ENCODE assay signal across 11 cellular contexts in the genomic region with DNA sequence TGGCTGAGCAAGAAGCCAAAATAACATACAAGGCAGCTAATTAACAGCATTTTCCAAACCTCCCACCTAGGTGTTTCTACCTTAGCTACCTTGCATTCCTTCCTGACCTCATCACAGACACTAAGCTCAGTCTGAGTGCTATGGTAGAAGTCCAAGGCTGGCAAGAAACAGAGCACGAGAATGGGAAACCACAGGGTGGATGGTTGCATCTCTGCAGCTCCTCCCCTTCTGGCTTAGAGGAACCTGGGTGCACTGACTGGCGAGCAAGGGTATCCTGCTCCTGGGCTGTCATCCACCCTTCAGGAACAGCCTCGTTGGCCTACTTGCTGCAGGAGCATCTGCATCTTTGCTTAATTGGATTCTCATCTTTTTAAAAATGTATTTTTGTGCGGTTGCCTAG.
"Had no signal": no experiment of that assay in that cellular context is flagged by ENCODE, and none has a peak within 500 bp of the region (broad histone marks: within the 10 kb centered on the region; RNA-seq: fewer than 3 reads in every experiment).

No MANE protein-coding gene starts in this region.

- DNase-seq: activated CD4-positive, alpha-beta memory T cell treated with anti-CD3 and anti-CD28 coated beads, Interleukin-2, amount 10 ng/mL, durations not matched to agents 7 days and 5 days; activated CD4-positive, alpha-beta T cell treated with anti-CD3 and anti-CD28 coated beads for 4 hours; activated naive CD4-positive, alpha-beta T cell treated with anti-CD3 and anti-CD28 coated beads, Interleukin-2, amount 50 U/mL, for 16 hours; activated T-cell treated with anti-CD3 and anti-CD28 coated beads, Interleukin-2, amount 50 U/mL, for 24 hours; left lung; naive thymus-derived CD4-positive, alpha-beta T cell; stimulated activated CD4-positive, alpha-beta T cell treated with anti-CD3 and anti-CD28 coated beads, Interleukin-4, amount 100 ng/mL, for 1 hour; stimulated activated naive B cell treated with anti-CD40 and anti-IgM and Interleukin-4, amounts not matched to agents 10 μg/mL and 1 μg/mL and 100 μg/mL, for 72 hours; tibial artery had no signal

- H3K79me2 ChIP-seq: parathyroid adenoma had no signal

- H3K27ac Mint-ChIP-seq: activated CD4-positive, alpha-beta memory T cell treated with anti-CD3 and anti-CD28 coated beads, Interleukin-2, amount 10 ng/mL, durations not matched to agents 7 days and 5 days; activated T-cell treated with anti-CD3 and anti-CD28 coated beads, Interleukin-2, amount 50 U/mL, for 24 hours; naive thymus-derived CD4-positive, alpha-beta T cell; stimulated activated naive B cell treated with anti-CD40 and anti-IgM and Interleukin-4, amounts not matched to agents 10 μg/mL and 1 μg/mL and 100 μg/mL, for 72 hours had no signal

- H2AFZ ChIP-seq: parathyroid adenoma had no signal

- ATAC-seq: naive thymus-derived CD4-positive, alpha-beta T cell had no signal

- H3K4me3 ChIP-seq: left lung, tibial artery had no signal

- H3K4me3 Mint-ChIP-seq: activated CD4-positive, alpha-beta memory T cell treated with anti-CD3 and anti-CD28 coated beads, Interleukin-2, amount 10 ng/mL, durations not matched to agents 7 days and 5 days; activated T-cell treated with anti-CD3 and anti-CD28 coated beads, Interleukin-2, amount 50 U/mL, for 24 hours; naive thymus-derived CD4-positive, alpha-beta T cell; stimulated activated naive B cell treated with anti-CD40 and anti-IgM and Interleukin-4, amounts not matched to agents 10 μg/mL and 1 μg/mL and 100 μg/mL, for 72 hours had no signal

- H3K27ac ChIP-seq: left lung, parathyroid adenoma, tibial artery, WERI-Rb-1 had no signal

- H3K27me3 Mint-ChIP-seq: activated CD4-positive, alpha-beta memory T cell treated with anti-CD3 and anti-CD28 coated beads, Interleukin-2, amount 10 ng/mL, durations not matched to agents 7 days and 5 days; activated T-cell treated with anti-CD3 and anti-CD28 coated beads, Interleukin-2, amount 50 U/mL, for 24 hours had no signal

- H3K36me3 Mint-ChIP-seq: naive thymus-derived CD4-positive, alpha-beta T cell; stimulated activated naive B cell treated with anti-CD40 and anti-IgM and Interleukin-4, amounts not matched to agents 10 μg/mL and 1 μg/mL and 100 μg/mL, for 72 hours had no signal

- H3K27me3 ChIP-seq: left lung, tibial artery had no signal

- H3K9me3 ChIP-seq: left lung, tibial artery had no signal

- H3K9me3 Mint-ChIP-seq: activated CD4-positive, alpha-beta memory T cell treated with anti-CD3 and anti-CD28 coated beads, Interleukin-2, amount 10 ng/mL, durations not matched to agents 7 days and 5 days; activated T-cell treated with anti-CD3 and anti-CD28 coated beads, Interleukin-2, amount 50 U/mL, for 24 hours had no signal

- H3K4me1 Mint-ChIP-seq: activated CD4-positive, alpha-beta memory T cell treated with anti-CD3 and anti-CD28 coated beads, Interleukin-2, amount 10 ng/mL, durations not matched to agents 7 days and 5 days; naive thymus-derived CD4-positive, alpha-beta T cell had no signal

- H3K4me1 ChIP-seq: left lung, parathyroid adenoma, tibial artery had no signal

- H3K9ac ChIP-seq: parathyroid adenoma had no signal

- H3K36me3 ChIP-seq: left lung, tibial artery, WERI-Rb-1 had no signal
